ENCODE assay signal across 26 cellular contexts in the genomic region with DNA sequence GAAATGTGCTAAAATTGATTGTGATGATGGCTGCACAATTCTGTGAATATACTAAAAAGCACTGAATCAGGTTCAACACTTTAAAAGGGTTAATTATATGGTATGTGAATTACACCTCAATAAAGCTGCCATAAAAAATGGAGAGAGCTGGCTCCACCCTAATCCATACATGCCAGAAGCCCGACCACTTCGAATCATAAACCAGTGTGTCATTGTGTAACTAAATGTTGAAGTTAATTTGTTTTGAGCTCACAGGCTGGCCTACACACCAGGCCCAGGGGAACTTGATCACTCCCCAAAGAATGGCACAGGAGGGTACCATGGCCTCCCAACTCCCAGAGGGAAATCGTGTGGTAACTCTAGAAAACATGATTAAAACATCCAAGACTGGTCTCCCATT. TPM values are rescaled to one million over a fixed set of nuclear protein-coding genes. Genes with fewer than 3 reads are reported as not detected.
"Had no signal": no experiment of that assay in that cellular context is flagged by ENCODE, and none has a peak within 500 bp of the region (broad histone marks: within the 10 kb centered on the region; RNA-seq: fewer than 3 reads in every experiment).

No MANE protein-coding gene starts in this region.

- DNase-seq: activated CD4-positive, alpha-beta T cell treated with anti-CD3 and anti-CD28 coated beads for 48 hours; activated CD4-positive, alpha-beta T cell treated with anti-CD3 and anti-CD28 coated beads, Interleukin-2, amount 50 U/mL, for 4 hours; activated CD4-positive, CD25-positive, alpha-beta regulatory T cell treated with anti-CD3 and anti-CD28 coated beads, Interleukin-2, amount 50 U/mL, for 72 hours; activated CD8-positive, alpha-beta memory T cell treated with anti-CD3 and anti-CD28 coated beads, Interleukin-2, amount 50 U/mL, for 48 hours; activated CD8-positive, alpha-beta T cell treated with anti-CD3 and anti-CD28 coated beads, Interleukin-2, amount 10 ng/mL, durations not matched to agents 7 days and 5 days; activated effector memory CD4-positive, alpha-beta T cell treated with Interleukin-2 at 50 U/mL for 16 hours; activated naive CD4-positive, alpha-beta T cell; activated naive CD8-positive, alpha-beta T cell treated with anti-CD3 and anti-CD28 coated beads, Interleukin-2, amount 50 U/mL, for 24 hours; activated T-cell treated with anti-CD3 and anti-CD28 coated beads, Interleukin-2, amount 50 U/mL, for 1 hour; amniotic stem cell; MG63; MV-4-11; NCI-H1092 treated with DMSO at 0.1 percent for 48 hours; NCI-H1417 treated with DMSO at 0.1 percent for 48 hours; NCI-H1694; NCI-H2029; NCI-H2107; NCI-H2171 treated with DMSO at 0.1 percent for 48 hours; NCI-H226; NCI-H526; PC-9; SHP77 treated with DMSO at 0.1 percent for 48 hours; T-helper 9 cell had no signal

- H3K27ac ChIP-seq: ascending aorta, PC-9 had no signal

- H3K4me3 ChIP-seq: ascending aorta, MG63, PC-9 had no signal

- FAIRE-seq: HepG2 had no signal

- H3K36me3 ChIP-seq: MG63 had no signal

- H3K9me3 ChIP-seq: ascending aorta, MG63 had no signal

- H3K27me3 ChIP-seq: ascending aorta, MG63 had no signal

- H3K4me1 ChIP-seq: ascending aorta had no signal

RNA-seq across cellular contexts. Expression of a gene that starts 23.5 kb away (rescaled TPM):
- total RNA-seq: HepG2, SK-MEL-5 had no signal
